Comparison of ENCODE assay signal across 19 cellular contexts in the genomic region with DNA sequence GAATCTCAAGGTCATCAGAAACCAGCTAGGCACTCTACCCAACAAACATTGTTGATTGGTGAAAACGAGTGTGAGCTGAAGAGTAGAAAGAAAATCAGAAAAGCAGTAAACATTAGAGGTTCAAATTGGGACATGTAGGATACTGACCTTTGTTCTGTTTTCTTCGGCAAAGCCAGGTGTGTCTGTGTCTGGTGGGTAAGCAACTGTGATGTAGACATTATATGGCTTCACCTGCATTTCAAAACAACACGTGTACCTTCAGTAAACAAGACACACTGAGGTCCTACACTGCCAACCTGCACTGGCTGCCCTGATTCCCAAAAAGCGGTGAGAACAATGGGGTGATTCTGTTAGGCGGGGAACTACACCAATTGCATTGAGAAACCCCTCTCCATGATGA.
"Had no signal": no experiment of that assay in that cellular context is flagged by ENCODE, and none has a peak within 500 bp of the region (broad histone marks: within the 10 kb centered on the region; RNA-seq: fewer than 3 reads in every experiment).

No MANE protein-coding gene starts in this region.

- H3K27ac ChIP-seq: brain microvascular endothelial cell, coronary artery, prostate gland, thoracic aorta, upper lobe of right lung, WERI-Rb-1 had no signal

- ATAC-seq: naive thymus-derived CD4-positive, alpha-beta T cell; sciatic nerve; stimulated activated memory B cell treated with anti-CD40 and anti-IgM and Interleukin-4, amounts not matched to agents 10 μg/mL and 1 μg/mL and 100 μg/mL, for 72 hours had no signal

- H3K27me3 ChIP-seq: brain microvascular endothelial cell, upper lobe of right lung had no signal

- H3K9me3 ChIP-seq: prostate gland, thoracic aorta, upper lobe of right lung had no signal

- H3K4me1 ChIP-seq: prostate gland, upper lobe of right lung had no signal

- H3K36me3 ChIP-seq: prostate gland had no signal

- H3K9me3 Mint-ChIP-seq: naive thymus-derived CD4-positive, alpha-beta T cell; stimulated activated memory B cell treated with anti-CD40 and anti-IgM and Interleukin-4, amounts not matched to agents 10 μg/mL and 1 μg/mL and 100 μg/mL, for 72 hours had no signal

- H3K27me3 Mint-ChIP-seq: naive thymus-derived CD4-positive, alpha-beta T cell; stimulated activated memory B cell treated with anti-CD40 and anti-IgM and Interleukin-4, amounts not matched to agents 10 μg/mL and 1 μg/mL and 100 μg/mL, for 72 hours had no signal

- H3K4me3 ChIP-seq: coronary artery, prostate gland, thoracic aorta, upper lobe of right lung had no signal

- H3K27ac Mint-ChIP-seq: stimulated activated memory B cell treated with anti-CD40 and anti-IgM and Interleukin-4, amounts not matched to agents 10 μg/mL and 1 μg/mL and 100 μg/mL, for 72 hours had no signal

- DNase-seq: activated CD4-positive, alpha-beta T cell treated with anti-CD3 and anti-CD28 coated beads for 1 hour; activated CD4-positive, alpha-beta T cell treated with anti-CD3 and anti-CD28 coated beads, Interleukin-2, amount 50 U/mL, for 4 hours; activated naive CD4-positive, alpha-beta T cell; brain microvascular endothelial cell; erythroblast; hypothalamus; islet precursor cell; left ventricle myocardium superior; mesenchymal stem cell; naive thymus-derived CD4-positive, alpha-beta T cell; stimulated activated CD4-positive, alpha-beta T cell treated with anti-CD3 and anti-CD28 coated beads, Interleukin-4, amount 100 ng/mL, for 24 hours; T-helper 2 cell; upper lobe of right lung; WERI-Rb-1 had no signal

- H3K4me3 Mint-ChIP-seq: naive thymus-derived CD4-positive, alpha-beta T cell; stimulated activated memory B cell treated with anti-CD40 and anti-IgM and Interleukin-4, amounts not matched to agents 10 μg/mL and 1 μg/mL and 100 μg/mL, for 72 hours had no signal
